ENCODE assay signal across 11 cellular contexts in the genomic region with DNA sequence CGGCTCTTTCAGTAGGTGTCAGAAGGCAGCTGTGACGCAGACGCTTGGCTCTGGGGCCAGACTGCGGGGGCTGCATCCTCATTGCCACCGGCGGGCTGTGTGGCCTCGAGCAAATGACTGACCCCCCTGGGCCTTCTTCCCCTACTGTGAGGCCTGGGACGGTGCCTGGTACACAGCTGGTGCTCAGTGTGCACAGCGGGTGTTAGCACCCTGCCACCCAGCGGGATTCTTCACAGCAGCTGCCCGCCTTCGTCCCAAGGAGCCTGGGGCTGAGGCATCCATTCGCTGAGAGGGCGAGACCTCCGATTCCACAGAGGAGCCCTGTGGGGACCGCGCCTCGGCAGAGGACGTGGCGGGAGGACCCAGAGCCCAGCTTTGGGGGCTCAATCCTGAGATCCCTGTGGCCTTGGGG. TPM values are rescaled to one million over a fixed set of nuclear protein-coding genes. Genes with fewer than 3 reads are reported as not detected.
A peak's percentile ranks its signal among the peaks of the same experiment; 100 is the strongest.
DNase-seq lines count a peak whose midpoint lies in the region; FAIRE-seq and TF ChIP-seq lines count a peak whose summit lies in the region.
"Had no signal": no experiment of that assay in that cellular context is flagged by ENCODE, and none has a peak within 500 bp of the region (broad histone marks: within the 10 kb centered on the region; RNA-seq: fewer than 3 reads in every experiment).

No MANE protein-coding gene starts in this region.

- H3K27ac ChIP-seq in astrocyte (ENCODE audit: low read depth, low read length) (no peak overlapping the region), liver (ENCODE audit: low read depth in 1 of 2, low read length in 2 of 2) (peak overlapping the region; percentile 74 to 92), substantia nigra (ENCODE audit: low read depth, low read length, poor library complexity, severe bottlenecking) (peak overlapping the region; percentile 67)

- TF ChIP-seq CTCF in HFF-Myc (IDR thresholded peaks at IDR 0.05; ENCODE audit: low read depth, low read length, missing control alignments) (no peak), astrocyte (IDR thresholded peaks at IDR 0.05; ENCODE audit: insufficient read depth, low read depth, low read length) (no peak), liver (IDR thresholded peaks at IDR 0.05; ENCODE audit: low read depth, low read length, missing input control) (no peak), glutamatergic neuron (IDR thresholded peaks at IDR 0.05; ENCODE audit: partially characterized antibody, unreplicated experiment) (no peak)

- H3K36me3 ChIP-seq in astrocyte (ENCODE audit: insufficient read depth, low read length) = no peaks in the 10 kb centered on the region
- H3K36me3 ChIP-seq in liver (ENCODE audit: control insufficient read depth in 4 of 4, insufficient read depth in 3 of 4, low read depth in 1 of 4, low read length in 3 of 4) = no peaks in the 10 kb centered on the region

- H3K4me1 ChIP-seq in astrocyte (ENCODE audit: insufficient read depth, low read length) (peaks cover 10% of the 10 kb centered on the region), liver (ENCODE audit: control insufficient read depth in 4 of 4, insufficient read depth in 4 of 4, low read length in 3 of 4) (peaks cover 0 to 17% (median 9%) of the 10 kb centered on the region in 4 donors)

- TF ChIP-seq RAD21 in liver (IDR thresholded peaks at IDR 0.05) = no peak

- intact Hi-C loops in head of caudate nucleus (cut with DNase I) = no loop called here

- no peaks in the 10 kb centered on the region for H3K36me3 Mint-ChIP-seq in astrocyte (ENCODE audit: low read depth, unreplicated experiment)
- H3K36me3 Mint-ChIP-seq in glutamatergic neuron (ENCODE audit: unreplicated experiment) = no peaks in the 10 kb centered on the region

- no peak for FAIRE-seq in astrocyte (lab: Jason Lieb, UNC)

- DNase-seq in HFF-Myc (ENCODE audit: extremely low read depth, low read depth) = no peak
- DNase-seq in astrocyte (ENCODE audit: low read depth) = no peak
- DNase-seq in substantia nigra (lab: John Stamatoyannopoulos, UW) = no peak
- DNase-seq in cerebellar cortex (ENCODE audit: low spot score) = no peak
- DNase-seq in head of caudate nucleus = no peak
- DNase-seq in glutamatergic neuron = no peak
- DNase-seq in NOMO-1 (lab: John Stamatoyannopoulos, UW; ENCODE audit: unreplicated experiment in 2 of 2) = no peak
- DNase-seq: NCI-H774 had no signal

- H3K9me3 ChIP-seq in astrocyte (ENCODE audit: insufficient read depth, low read depth, low read length) (no peaks in the 10 kb centered on the region), liver (ENCODE audit: control insufficient read depth in 4 of 4, low read length in 3 of 4) (no peaks in the 10 kb centered on the region)

- no peak overlapping the region for H2AFZ ChIP-seq in astrocyte (ENCODE audit: low read depth, low read length)

- H3K79me2 ChIP-seq in astrocyte (ENCODE audit: insufficient read depth, low read length) = no peaks in the 10 kb centered on the region

- peak overlapping the region; percentile 85 for H3K4me2 ChIP-seq in astrocyte (ENCODE audit: low read length)

- H3K27me3 ChIP-seq in astrocyte (ENCODE audit: insufficient read depth, low read length) (no peaks in the 10 kb centered on the region), liver (ENCODE audit: control insufficient read depth in 4 of 4, insufficient read depth in 4 of 4, low read length in 3 of 4) (no peaks in the 10 kb centered on the region)

- H3K27me3 Mint-ChIP-seq in astrocyte (ENCODE audit: low read depth, unreplicated experiment) = peaks cover 21% of the 10 kb centered on the region
- H3K27me3 Mint-ChIP-seq in glutamatergic neuron (ENCODE audit: unreplicated experiment) = no peaks in the 10 kb centered on the region

- WGBS in liver = 81% methylated on average over 20 of the region's 20 CpGs

- H3K9ac ChIP-seq in astrocyte (ENCODE audit: low read length) = peak overlapping the region; percentile 63
- H3K9ac ChIP-seq in liver (ENCODE audit: low read depth in 1 of 2, low read length in 2 of 2) = peak overlapping the region in 1 of 2 donors; percentile 72

- H3K27ac Mint-ChIP-seq in astrocyte (ENCODE audit: unreplicated experiment) (no peak overlapping the region), glutamatergic neuron (ENCODE audit: unreplicated experiment) (no peak overlapping the region)

- H3K4me3 Mint-ChIP-seq in astrocyte (ENCODE audit: unreplicated experiment) (no peak overlapping the region), glutamatergic neuron (ENCODE audit: unreplicated experiment) (no peak overlapping the region)

- H4K20me1 ChIP-seq in astrocyte (ENCODE audit: insufficient read depth, low read length) = no peaks in the 10 kb centered on the region

- H3K4me1 Mint-ChIP-seq in astrocyte (ENCODE audit: low read depth, unreplicated experiment) = peaks cover 5% of the 10 kb centered on the region
- H3K4me1 Mint-ChIP-seq in glutamatergic neuron (ENCODE audit: low read depth, unreplicated experiment) = peaks cover 14% of the 10 kb centered on the region

- H3K9me3 Mint-ChIP-seq in astrocyte (ENCODE audit: unreplicated experiment) (no peaks in the 10 kb centered on the region), glutamatergic neuron (ENCODE audit: unreplicated experiment) (peaks cover 3% of the 10 kb centered on the region)

- H3K4me3 ChIP-seq in HFF-Myc (replicated peaks; ENCODE audit: low read depth, low read length) (peak overlapping the region; percentile 25; the same call in 1 of the 2 replicates), astrocyte (ENCODE audit: insufficient read depth, low read depth, low read length) (no peak overlapping the region), liver (ENCODE audit: low read depth in 1 of 3, low read length in 3 of 3) (peak overlapping the region in 2 of 3 donors; percentile 7 to 32)

TF ChIP-seq in liver, 16 proteins besides CTCF, POLR2A, EP300 and RAD21:
- TF ChIP-seq HNF4A (conservative IDR thresholded peaks at IDR 0.05) (no peak), REST (IDR thresholded peaks at IDR 0.05) (no peak), EGR1 (IDR thresholded peaks at IDR 0.05; ENCODE audit: low read depth in 2 of 2) (no peak), JUND (IDR thresholded peaks at IDR 0.05) (no peak), FOXA1 (IDR thresholded peaks at IDR 0.05) (no peak), GABPA (IDR thresholded peaks at IDR 0.05 in 1 of 2, conservative IDR thresholded peaks at IDR 0.05 in 1 of 2) (no peak), FOXA2 (IDR thresholded peaks at IDR 0.05) (no peak), TAF1 (conservative IDR thresholded peaks at IDR 0.05) (no peak)
- TF ChIP-seq, protein P1, sequence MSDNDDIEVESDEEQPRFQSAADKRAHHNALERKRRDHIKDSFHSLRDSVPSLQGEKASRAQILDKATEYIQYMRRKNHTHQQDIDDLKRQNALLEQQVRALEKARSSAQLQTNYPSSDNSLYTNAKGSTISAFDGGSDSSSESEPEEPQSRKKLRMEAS (IDR thresholded peaks at IDR 0.05) = no peak
- TF ChIP-seq, protein P2, sequence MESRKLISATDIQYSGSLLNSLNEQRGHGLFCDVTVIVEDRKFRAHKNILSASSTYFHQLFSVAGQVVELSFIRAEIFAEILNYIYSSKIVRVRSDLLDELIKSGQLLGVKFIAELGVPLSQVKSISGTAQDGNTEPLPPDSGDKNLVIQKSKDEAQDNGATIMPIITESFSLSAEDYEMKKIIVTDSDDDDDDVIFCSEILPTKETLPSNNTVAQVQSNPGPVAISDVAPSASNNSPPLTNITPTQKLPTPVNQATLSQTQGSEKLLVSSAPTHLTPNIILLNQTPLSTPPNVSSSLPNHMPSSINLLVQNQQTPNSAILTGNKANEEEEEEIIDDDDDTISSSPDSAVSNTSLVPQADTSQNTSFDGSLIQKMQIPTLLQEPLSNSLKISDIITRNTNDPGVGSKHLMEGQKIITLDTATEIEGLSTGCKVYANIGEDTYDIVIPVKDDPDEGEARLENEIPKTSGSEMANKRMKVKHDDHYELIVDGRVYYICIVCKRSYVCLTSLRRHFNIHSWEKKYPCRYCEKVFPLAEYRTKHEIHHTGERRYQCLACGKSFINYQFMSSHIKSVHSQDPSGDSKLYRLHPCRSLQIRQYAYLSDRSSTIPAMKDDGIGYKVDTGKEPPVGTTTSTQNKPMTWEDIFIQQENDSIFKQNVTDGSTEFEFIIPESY (IDR thresholded peaks at IDR 0.05) = no peak

RNA-seq across cellular contexts. Expression of gene SLCO4A1, which starts 10.6 kb away (rescaled TPM):
- total RNA-seq in astrocyte (0.43 TPM in 1 of 2 replicates, not detected in the other), liver (1 to 10 TPM; 1.7 to 3.5 TPM), glutamatergic neuron (ENCODE audit: unreplicated experiment) (26.5 TPM)
- polyA plus RNA-seq in liver = 1 to 10 TPM; 1.3 to 4.3 TPM

RNA-seq across cellular contexts. Expression of gene NTSR1, which starts 55.7 kb away (rescaled TPM):
- 0.10 and 0.16 TPM in 2 replicates for total RNA-seq in astrocyte
- total RNA-seq in liver = under 1 TPM; 0.08 to 0.33 TPM
- under 1 TPM in 1 of 2 donors, not detected in 1; 0.03 TPM for polyA plus RNA-seq in liver
- total RNA-seq in glutamatergic neuron (ENCODE audit: unreplicated experiment) = 4.0 TPM
- total RNA-seq: H4, mesenteric fat pad had no signal
